Comparison of ENCODE assay signal across 1 cellular context in the genomic region with DNA sequence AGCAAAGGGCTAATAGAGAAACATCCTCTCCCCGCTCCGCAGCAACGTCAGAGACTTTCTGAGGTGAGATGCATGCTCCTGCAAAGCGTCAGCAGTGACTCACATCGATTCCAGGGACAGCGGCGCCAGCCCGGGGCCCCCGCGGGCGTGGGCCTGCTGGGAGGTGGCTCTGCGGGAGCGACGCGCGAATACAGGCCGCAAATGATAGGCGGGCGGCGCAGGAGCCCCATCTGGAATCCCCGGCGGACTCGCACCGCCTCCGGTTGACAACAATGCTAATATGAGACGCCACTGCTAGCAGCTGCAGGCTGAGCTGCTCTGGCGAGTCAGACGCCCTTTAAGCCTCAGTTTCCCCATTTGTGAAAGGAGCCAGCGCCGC.
TF ChIP-seq lines count a peak whose summit lies in the region.

No MANE protein-coding gene starts in this region.

TF ChIP-seq in SK-N-SH treated with all-trans-retinoic acid at 6 μM for 48 hours, 23 proteins besides CTCF, POLR2A, EP300 and RAD21 (continued from another document):
- TF ChIP-seq TSHZ2 (CRISPR knock-in tag; IDR thresholded peaks at IDR 0.05) = no peak
